ENCODE assay signal across 8 cellular contexts in genomic region chr12:8031872-8032241, GRCh38. TPM values are rescaled to one million over a fixed set of nuclear protein-coding genes. Genes with fewer than 3 reads are reported as not detected.
DNase-seq lines count a peak whose midpoint lies in the region; ATAC-seq, FAIRE-seq and TF ChIP-seq lines count a peak whose summit lies in the region.

No MANE protein-coding gene starts in this region.

- POLR2A ChIA-PET in H1 (lab: Charles Lee; ENCODE audit: partially characterized antibody) = interaction anchor here (1.1 to 1.4 kb wide), 4 partner anchors 10 to 114 kb away, joined by 3 to 5 read pairs (median 4); partner anchors contain the start of gene C3AR1

- no peak overlapping the region for H2BK15ac ChIP-seq in H1 (ENCODE audit: low read length)

- H2AK5ac ChIP-seq in H1 (ENCODE audit: low read depth, low read length) = no peak overlapping the region

- TF ChIP-seq EP300 in H1 (IDR thresholded peaks at IDR 0.05; ENCODE audit: borderline replicate concordance in 1 of 2, low read depth in 2 of 2, low read length in 2 of 2) = no peak

- H2BK20ac ChIP-seq in H1 (ENCODE audit: low read length) = no peak overlapping the region

- DNase-seq in Calu3 (no peak), H1 (ENCODE audit: low read depth in 1 of 2, low spot score in 2 of 2) (no peak), osteocyte (ENCODE audit: extremely low spot score, unreplicated experiment) (no peak), LoVo (ENCODE audit: low spot score) (no peak), GDM1 (lab: John Stamatoyannopoulos, UW) (no peak)

- BruUV-seq in Calu3 (replicated peaks; lab: Mats Ljungman, UMichigan) = no TSS peak

- no peak overlapping the region for H3K4ac ChIP-seq in H1 (replicated peaks; ENCODE audit: insufficient read length, low read depth, low read length)

- H3K56ac ChIP-seq in H1 (replicated peaks; ENCODE audit: insufficient read length, low read depth, low read length) = no peak overlapping the region

- intact Hi-C loops in Calu3 (cut with micrococcal nuclease; ENCODE audit: unreplicated experiment) = no loop called here

- H3K36me3 ChIP-seq in OCI-LY3 (replicated peaks; ENCODE audit: low read depth, low read length) (peaks cover 3% of the 10 kb centered on the region), H1 (ENCODE audit: control insufficient read depth in 2 of 4, insufficient read depth in 4 of 4, low read length in 3 of 4) (no peaks in the 10 kb centered on the region)

- H4K91ac ChIP-seq in H1 (replicated peaks; ENCODE audit: insufficient read length, low read length) = no peak overlapping the region

- H2BK12ac ChIP-seq in H1 (ENCODE audit: low read depth, low read length) = no peak overlapping the region

- H4K20me1 ChIP-seq in OCI-LY3 (ENCODE audit: insufficient read depth, low read length) = no peaks in the 10 kb centered on the region
- peaks cover 0 to 2% of the 10 kb centered on the region in 2 experiments for H4K20me1 ChIP-seq in H1 (replicated peaks in 1 of 2; ENCODE audit: control insufficient read depth in 1 of 2, insufficient read depth in 2 of 2, low read length in 2 of 2)

- H3K9me3 ChIP-seq in OCI-LY3 (ENCODE audit: insufficient read depth, low read length) = no peaks in the 10 kb centered on the region
- no peaks in the 10 kb centered on the region for H3K9me3 ChIP-seq in H1 (ENCODE audit: insufficient read depth in 2 of 2, low read depth in 1 of 2, low read length in 1 of 2)

- H3K4me3 Mint-ChIP-seq in Calu3 (ENCODE audit: low read depth, unreplicated experiment) = peak overlapping the region; percentile 84
- H3K4me3 Mint-ChIP-seq in osteocyte (ENCODE audit: unreplicated experiment) = peak overlapping the region; percentile 79

- H3K79me1 ChIP-seq in H1 (ENCODE audit: low read depth, low read length) = peaks cover 5% of the 10 kb centered on the region; the same call in 1 of the 2 replicates

- CTCF ChIA-PET in Calu3 (lab: Charles Lee) (interaction anchor here (0.9 kb wide), 1 partner anchor 37 kb away, joined by 3 read pairs; no protein-coding TSS in a partner anchor), H1 (lab: Charles Lee; ENCODE audit: partially characterized antibody) (interaction anchor here (0.7 to 1.1 kb wide), 2 partner anchors 14 to 25 kb away, joined by 3 read pairs; no protein-coding TSS in a partner anchor)

- peak overlapping the region; percentile 95 for H3K4me3 ChIP-seq in OCI-LY3 (ENCODE audit: low read length)
- H3K4me3 ChIP-seq in H1 (ENCODE audit: extremely low read depth in 1 of 4, insufficient read depth in 2 of 4, low read depth in 3 of 4, low read length in 4 of 4) = peak overlapping the region; percentile 80 to 91 (median 88); a peak in 7 of 8 replicates

- H3K4me2 ChIP-seq in OCI-LY3 (ENCODE audit: low read length) (peak overlapping the region; percentile 90), H1 (ENCODE audit: insufficient read depth in 1 of 2, low read depth in 2 of 2, low read length in 2 of 2) (peak overlapping the region; percentile 82 to 83)

- H3K18ac ChIP-seq in H1 (ENCODE audit: extremely low read depth, low read length) = no peak overlapping the region

- H3K27me3 ChIP-seq in OCI-LY3 (ENCODE audit: low read depth, low read length) (peaks cover 6% of the 10 kb centered on the region), H1 (replicated peaks in 1 of 4; ENCODE audit: control insufficient read depth in 3 of 4, extremely low read depth in 1 of 4, insufficient read depth in 3 of 4, low read length in 3 of 4) (no peaks in the 10 kb centered on the region)

- H3K79me2 ChIP-seq in OCI-LY3 (ENCODE audit: low read length) (0 out of 2 replicates have a peak, but pooled peaks cover 5% of the 10 kb centered on the region), H1 (ENCODE audit: control insufficient read depth in 1 of 2, insufficient read depth in 2 of 2, low read length in 2 of 2) (peaks cover 0 to 19% of the 10 kb centered on the region in 2 experiments; a peak in 1 of 4 replicates)

- peaks cover 36% of the 10 kb centered on the region for H3K4me1 Mint-ChIP-seq in Calu3 (ENCODE audit: low read depth, unreplicated experiment)
- H3K4me1 Mint-ChIP-seq in osteocyte (ENCODE audit: unreplicated experiment) = peaks cover 48% of the 10 kb centered on the region

- H2BK5ac ChIP-seq in H1 (ENCODE audit: low read depth, low read length) = no peak overlapping the region

- no peak for TF ChIP-seq RAD21 in H1 (IDR thresholded peaks at IDR 0.05 in 1 of 2, conservative IDR thresholded peaks at IDR 0.05 in 1 of 2; ENCODE audit: low read depth in 2 of 2, low read length in 2 of 2)

- no peak overlapping the region for H3K23ac ChIP-seq in H1 (ENCODE audit: insufficient read length)

- peaks cover 26% of the 10 kb centered on the region for H3K4me1 ChIP-seq in OCI-LY3 (ENCODE audit: low read length)
- peaks cover 8 to 23% (median 16%) of the 10 kb centered on the region in 4 experiments; a peak in 6 of 7 replicates for H3K4me1 ChIP-seq in H1 (replicated peaks in 1 of 4; ENCODE audit: control insufficient read depth in 3 of 4, insufficient read depth in 4 of 4, low read length in 3 of 4)

- H3K27ac ChIP-seq in OCI-LY3 (ENCODE audit: low read length) = no peak overlapping the region
- no peak overlapping the region for H3K27ac ChIP-seq in H1 (ENCODE audit: low read depth, low read length)

- H3K9me3 Mint-ChIP-seq in Calu3 (ENCODE audit: low read depth, unreplicated experiment) (no peaks in the 10 kb centered on the region), osteocyte (ENCODE audit: unreplicated experiment) (no peaks in the 10 kb centered on the region)

- H3K36me3 Mint-ChIP-seq in Calu3 (ENCODE audit: insufficient read depth, unreplicated experiment) = peaks cover 32% of the 10 kb centered on the region
- peaks cover 4% of the 10 kb centered on the region for H3K36me3 Mint-ChIP-seq in osteocyte (ENCODE audit: unreplicated experiment)

- H3K9ac ChIP-seq in OCI-LY3 (ENCODE audit: low read length) = peak overlapping the region; percentile 95
- peak overlapping the region in 1 of 4 experiments; percentile 52; a peak in 1 of 7 replicates for H3K9ac ChIP-seq in H1 (replicated peaks in 1 of 4; ENCODE audit: extremely low read depth in 1 of 4, low read depth in 3 of 4, low read length in 3 of 4)

- TF ChIP-seq CTCF in Calu3 (IDR thresholded peaks at IDR 0.05; ENCODE audit: unreplicated experiment) = no peak
- TF ChIP-seq CTCF in OCI-LY3 (IDR thresholded peaks at IDR 0.05; ENCODE audit: low read depth, low read length) = no peak
- TF ChIP-seq CTCF in H1 (IDR thresholded peaks at IDR 0.05; ENCODE audit: control extremely low read depth in 1 of 3, insufficient read depth in 1 of 3, low read depth in 1 of 3, low read length in 3 of 3) = no peak
- TF ChIP-seq CTCF in osteocyte (IDR thresholded peaks at IDR 0.05) = no peak

- H3K27me3 Mint-ChIP-seq in Calu3 (ENCODE audit: unreplicated experiment) = no peaks in the 10 kb centered on the region
- no peaks in the 10 kb centered on the region for H3K27me3 Mint-ChIP-seq in osteocyte (ENCODE audit: unreplicated experiment)

- ATAC-seq in GM21723 (IDR thresholded peaks at IDR 0.05; ENCODE audit: unreplicated experiment) (no peak), HG02642 (IDR thresholded peaks at IDR 0.05; ENCODE audit: poor library complexity, unreplicated experiment) (no peak)

- WGBS in H1 (ENCODE audit: extremely low coverage in 1 of 2, insufficient coverage in 1 of 2, insufficient read length in 1 of 2, insufficient replicate concordance in 2 of 2, low coverage in 1 of 2, low lambda C conversion rate in 2 of 2, missing lambda C conversion rate in 1 of 2), 2 experiments = 72% methylated on average over 4 of the region's 5 CpGs; no CpG with 5 or more reads in 1 of the 2 experiments

- TF ChIP-seq POLR2A in H1 (IDR thresholded peaks at IDR 0.05; ENCODE audit: control extremely low read depth in 1 of 2, low read depth in 2 of 2, low read length in 2 of 2) = no peak

- no peak overlapping the region for H3K14ac ChIP-seq in H1 (ENCODE audit: insufficient read length)

- no peak overlapping the region for H2BK120ac ChIP-seq in H1 (replicated peaks; ENCODE audit: low read depth, low read length)

- FAIRE-seq in H1 (lab: Jason Lieb, UNC) = no peak

- H3K27ac Mint-ChIP-seq in Calu3 (ENCODE audit: unreplicated experiment) (no peak overlapping the region), osteocyte (ENCODE audit: unreplicated experiment) (peak overlapping the region; percentile 81)

- H4K5ac ChIP-seq in H1 (ENCODE audit: insufficient read length, low read depth, low read length) = no peak overlapping the region

- peaks cover 19% of the 10 kb centered on the region for H3K23me2 ChIP-seq in H1 (ENCODE audit: low read depth, low read length)

- no peak overlapping the region for H4K8ac ChIP-seq in H1 (ENCODE audit: extremely low read depth, insufficient read depth, low read length)

- H2AFZ ChIP-seq in OCI-LY3 (ENCODE audit: low read depth, low read length) (peak overlapping the region; percentile 72), H1 (ENCODE audit: low read length) (peak overlapping the region; percentile 61; the same call in 1 of the 2 replicates)

RNA-seq across cellular contexts. Expression of gene FOXJ2, which starts 0.7 kb away (rescaled TPM):
- total RNA-seq in Calu3 (2022) (12.6 and 13.4 TPM in 2 replicates), osteocyte (20.3 and 21.4 TPM in 2 replicates)
- total RNA-seq in H1 (2021; fragmentation: NEBNext Ultra II Directional; extraction: Animal tissue kit (Norgen Biotek cat#: 25700)) = 8.2 and 9.3 TPM in 2 replicates
- polyA plus RNA-seq in H1 (2011; rRNA removed) = 4.2 and 6.2 TPM in 2 replicates
- polyA plus RNA-seq in H1 (2011; cell fraction: cytosol; rRNA removed) = 4.1 TPM
- polyA plus RNA-seq in H1 (2011; cell fraction: nucleus; rRNA removed) = 9.7 TPM
- polyA plus RNA-seq in H1 (2012, experiment 1 of 2) = 4.9 to 7.1 TPM (median 6.2 TPM) in 4 replicates
- polyA plus RNA-seq in H1 (2012, experiment 2 of 2) = 4.4 TPM
- 5.9 TPM for polyA plus RNA-seq in H1 (2013, experiment 1 of 2)
- 5.7 TPM for polyA plus RNA-seq in H1 (2013, experiment 2 of 2)
- 4.6 and 7.8 TPM in 2 replicates for polyA minus RNA-seq in H1 (2011; rRNA and poly(A)+ RNA removed)
- polyA minus RNA-seq in H1 (2011; cell fraction: cytosol; rRNA and poly(A)+ RNA removed) = 4.4 TPM
- 6.0 TPM for polyA minus RNA-seq in H1 (2011; cell fraction: nucleus; rRNA and poly(A)+ RNA removed)

RNA-seq across cellular contexts. Expression of gene C3AR1, which starts 34.3 kb away (rescaled TPM):
- total RNA-seq in Calu3 (2022) (not detected in 2 replicates), osteocyte (not detected in 2 replicates)
- not detected in 2 replicates for total RNA-seq in H1 (2021; fragmentation: NEBNext Ultra II Directional; extraction: Animal tissue kit (Norgen Biotek cat#: 25700))
- polyA plus RNA-seq in H1 (2011; rRNA removed) = not detected in 2 replicates
- polyA plus RNA-seq in H1 (2011; cell fraction: cytosol; rRNA removed) = not detected
- not detected for polyA plus RNA-seq in H1 (2011; cell fraction: nucleus; rRNA removed)
- not detected in 4 replicates for polyA plus RNA-seq in H1 (2012, experiment 1 of 2)
- not detected for polyA plus RNA-seq in H1 (2012, experiment 2 of 2)
- not detected for polyA plus RNA-seq in H1 (2013, experiment 1 of 2)
- not detected for polyA plus RNA-seq in H1 (2013, experiment 2 of 2)
- not detected in 2 replicates for polyA minus RNA-seq in H1 (2011; rRNA and poly(A)+ RNA removed)
- not detected for polyA minus RNA-seq in H1 (2011; cell fraction: cytosol; rRNA and poly(A)+ RNA removed)
- not detected for polyA minus RNA-seq in H1 (2011; cell fraction: nucleus; rRNA and poly(A)+ RNA removed)

RNA-seq across cellular contexts. Expression of gene NECAP1, which starts 50.2 kb away (rescaled TPM):
- total RNA-seq in Calu3 (2022) (25.1 and 28.4 TPM in 2 replicates), osteocyte (28.0 and 29.3 TPM in 2 replicates)
- 22.1 and 23.4 TPM in 2 replicates for total RNA-seq in H1 (2021; fragmentation: NEBNext Ultra II Directional; extraction: Animal tissue kit (Norgen Biotek cat#: 25700))
- 17.3 and 18.6 TPM in 2 replicates for polyA plus RNA-seq in H1 (2011; rRNA removed)
- 24.6 TPM for polyA plus RNA-seq in H1 (2011; cell fraction: cytosol; rRNA removed)
- polyA plus RNA-seq in H1 (2011; cell fraction: nucleus; rRNA removed) = 16.6 TPM
- polyA plus RNA-seq in H1 (2012, experiment 1 of 2) = 15.1 to 18.0 TPM (median 15.7 TPM) in 4 replicates
- 6.1 TPM for polyA plus RNA-seq in H1 (2012, experiment 2 of 2)
- 12.0 TPM for polyA plus RNA-seq in H1 (2013, experiment 1 of 2)
- 11.4 TPM for polyA plus RNA-seq in H1 (2013, experiment 2 of 2)
- polyA minus RNA-seq in H1 (2011; rRNA and poly(A)+ RNA removed) = 24.8 and 32.9 TPM in 2 replicates
- 27.3 TPM for polyA minus RNA-seq in H1 (2011; cell fraction: cytosol; rRNA and poly(A)+ RNA removed)
- polyA minus RNA-seq in H1 (2011; cell fraction: nucleus; rRNA and poly(A)+ RNA removed) = 21.3 TPM
